In the genomic region with DNA sequence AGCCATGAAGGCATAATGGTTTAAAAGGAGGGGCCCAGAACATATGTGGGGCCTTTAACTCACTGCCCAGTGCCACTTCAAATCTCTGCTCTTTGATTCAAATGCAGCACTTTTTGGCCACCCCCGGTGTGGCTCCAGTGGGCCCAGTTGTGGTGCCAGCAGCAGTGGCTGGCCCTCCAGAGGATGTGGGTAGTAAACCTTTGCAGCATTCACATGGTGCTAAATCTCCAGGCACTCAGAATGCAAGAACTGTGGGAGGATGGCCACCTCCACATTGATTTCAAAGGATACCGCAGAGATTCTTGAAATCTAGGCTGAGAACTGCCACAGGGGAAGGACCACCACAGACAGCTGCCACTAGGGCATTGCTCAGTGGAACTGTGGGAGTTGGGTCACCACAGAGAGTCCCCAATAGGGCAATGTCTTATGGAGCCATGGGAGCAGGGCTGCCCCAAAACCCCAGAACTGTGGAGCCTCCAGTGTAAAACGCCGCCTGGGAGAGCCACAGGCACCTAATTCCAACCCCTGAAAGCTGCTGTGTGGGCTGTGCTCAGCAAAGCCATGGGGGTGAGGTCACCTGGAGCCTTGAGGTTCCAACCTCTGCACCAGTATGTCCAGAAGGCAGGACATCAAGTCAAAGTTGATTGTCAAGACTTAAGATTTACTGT, we compare ENCODE assay signal across 22 cellular contexts. TPM values are rescaled to one million over a fixed set of nuclear protein-coding genes. Genes with fewer than 3 reads are reported as not detected.
DNase-seq lines count a peak whose midpoint lies in the region; ATAC-seq and TF ChIP-seq lines count a peak whose summit lies in the region.
"Had no signal": no experiment of that assay in that cellular context is flagged by ENCODE, and none has a peak within 500 bp of the region (broad histone marks: within the 10 kb centered on the region; RNA-seq: fewer than 3 reads in every experiment).

No MANE protein-coding gene starts in this region.

- H3K27ac Mint-ChIP-seq in stimulated activated memory B cell treated with anti-CD40 and anti-IgM and Interleukin-4, amounts not matched to agents 10 μg/mL and 1 μg/mL and 100 μg/mL, for 72 hours: no peak overlapping the region
- H3K27ac Mint-ChIP-seq: CD4-positive, CD25-positive, alpha-beta regulatory T cell had no signal

- CTCF ChIA-PET in HEK293 (lab: Yijun Ruan, JAX): no interaction called here

- H3K4me2 ChIP-seq in DND-41 (ENCODE audit: insufficient read depth, low read length): no peak overlapping the region

- no peak overlapping the region for H3K9ac ChIP-seq in DND-41 (ENCODE audit: low read depth, low read length)
- H3K9ac ChIP-seq: GM23248 had no signal

- no peaks in the 10 kb centered on the region for H3K36me3 ChIP-seq in DND-41 (ENCODE audit: insufficient read depth, low read length)
- no peaks in the 10 kb centered on the region for H3K36me3 ChIP-seq in HEK293 (ENCODE audit: control insufficient read depth in 2 of 2, insufficient read depth in 1 of 2, low read length in 2 of 2)
- H3K36me3 ChIP-seq: BE2C, HAP-1 had no signal

- ATAC-seq in DND-41 (ENCODE audit: insufficient read depth, low read depth): 0 out of 3 replicates have a peak, but pooled peaks have one; percentile 20
- ATAC-seq in foreskin keratinocyte: peak; percentile 27
- ATAC-seq in stimulated activated memory B cell treated with anti-CD40 and anti-IgM and Interleukin-4, amounts not matched to agents 10 μg/mL and 1 μg/mL and 100 μg/mL, for 72 hours: peak; percentile 20
- no peak for ATAC-seq in GM21528 (IDR thresholded peaks at IDR 0.05; ENCODE audit: low FRiP score, unreplicated experiment)
- ATAC-seq in HG03280 (IDR thresholded peaks at IDR 0.05; ENCODE audit: unreplicated experiment): no peak
- ATAC-seq: K562 had no signal

- no peak overlapping the region for H3K4me3 Mint-ChIP-seq in stimulated activated memory B cell treated with anti-CD40 and anti-IgM and Interleukin-4, amounts not matched to agents 10 μg/mL and 1 μg/mL and 100 μg/mL, for 72 hours
- H3K4me3 Mint-ChIP-seq: CD4-positive, CD25-positive, alpha-beta regulatory T cell; CD8-positive, alpha-beta memory T cell had no signal

- DNase-seq in DND-41 (no peak), foreskin keratinocyte (no peak)
- DNase-seq: ACHN; BE2C; C1 segment of cervical spinal cord; CD4-positive, CD25-positive, alpha-beta regulatory T cell; CD8-positive, alpha-beta memory T cell; COR-L47; DMS 273 treated with DMSO at 0.1 percent for 48 hours; DMS53; GDM1 had no signal

- H3K27ac ChIP-seq in DND-41 (ENCODE audit: low read length) (no peak overlapping the region), HEK293 (ENCODE audit: extremely low read depth, low read depth, low read length) (no peak overlapping the region), foreskin keratinocyte (no peak overlapping the region)
- H3K27ac ChIP-seq: GM23248, HL-60 had no signal

- H3K4me1 ChIP-seq in DND-41 (ENCODE audit: insufficient read depth, low read length) (no peaks in the 10 kb centered on the region), HEK293 (ENCODE audit: control insufficient read depth, insufficient read depth, low read length) (no peaks in the 10 kb centered on the region), foreskin keratinocyte (no peaks in the 10 kb centered on the region)
- H3K4me1 ChIP-seq: BE2C had no signal

- no peaks in the 10 kb centered on the region for H3K4me1 Mint-ChIP-seq in stimulated activated memory B cell treated with anti-CD40 and anti-IgM and Interleukin-4, amounts not matched to agents 10 μg/mL and 1 μg/mL and 100 μg/mL, for 72 hours
- H3K4me1 Mint-ChIP-seq: CD4-positive, CD25-positive, alpha-beta regulatory T cell; CD8-positive, alpha-beta memory T cell had no signal

- POLR2A ChIA-PET in HEK293 (lab: Yijun Ruan, JAX): no interaction called here

- H3K9me3 ChIP-seq in DND-41 (ENCODE audit: insufficient read depth, low read length, severe bottlenecking) (peaks cover 2% of the 10 kb centered on the region), HEK293 (ENCODE audit: control insufficient read depth, insufficient read depth, low read depth, low read length) (no peaks in the 10 kb centered on the region)
- H3K9me3 ChIP-seq: BE2C, HAP-1 had no signal

- H3K36me3 Mint-ChIP-seq in stimulated activated memory B cell treated with anti-CD40 and anti-IgM and Interleukin-4, amounts not matched to agents 10 μg/mL and 1 μg/mL and 100 μg/mL, for 72 hours: peaks cover 7% of the 10 kb centered on the region
- H3K36me3 Mint-ChIP-seq: CD4-positive, CD25-positive, alpha-beta regulatory T cell had no signal

- H3K27me3 ChIP-seq in DND-41 (ENCODE audit: insufficient read depth, low read length, poor library complexity): no peaks in the 10 kb centered on the region
- H3K27me3 ChIP-seq in foreskin keratinocyte: peaks cover 35% of the 10 kb centered on the region

- H4K20me1 ChIP-seq in DND-41 (ENCODE audit: insufficient read depth, low read length): no peaks in the 10 kb centered on the region

- no peak overlapping the region for H2AFZ ChIP-seq in DND-41 (ENCODE audit: low read depth, low read length)
- H2AFZ ChIP-seq: GM23248 had no signal

- TF ChIP-seq CTCF in DND-41 (IDR thresholded peaks at IDR 0.05; ENCODE audit: borderline replicate concordance, extremely low read depth, low read length, poor library complexity, severe bottlenecking) (no peak), HEK293 (tag by site-specific recombination; IDR thresholded peaks at IDR 0.05) (no peak), foreskin keratinocyte (conservative IDR thresholded peaks at IDR 0.05) (no peak)

- H3K4me3 ChIP-seq in DND-41 (ENCODE audit: low read depth in 1 of 2, low read length in 2 of 2): no peak overlapping the region
- no peak overlapping the region for H3K4me3 ChIP-seq in HEK293 (ENCODE audit: low read depth, low read length)
- H3K4me3 ChIP-seq: GM23248, HAP-1, K562 had no signal

- peaks cover 8% of the 10 kb centered on the region for H3K9me3 Mint-ChIP-seq in stimulated activated memory B cell treated with anti-CD40 and anti-IgM and Interleukin-4, amounts not matched to agents 10 μg/mL and 1 μg/mL and 100 μg/mL, for 72 hours

- H3K79me2 ChIP-seq in DND-41 (ENCODE audit: insufficient read depth, low read length): no peaks in the 10 kb centered on the region

- H3K27me3 Mint-ChIP-seq in stimulated activated memory B cell treated with anti-CD40 and anti-IgM and Interleukin-4, amounts not matched to agents 10 μg/mL and 1 μg/mL and 100 μg/mL, for 72 hours: peaks cover 19% of the 10 kb centered on the region

TF ChIP-seq in HEK293, 187 proteins besides CTCF, POLR2A, EP300 and RAD21:
- peak; percentile 44 for TF ChIP-seq ZFHX2 (tag by site-specific recombination; conservative IDR thresholded peaks at IDR 0.05)
- no peak for TF ChIP-seq ZSCAN18 (tag by site-specific recombination; IDR thresholded peaks at IDR 0.05)
- no peak for TF ChIP-seq ZSCAN16 (tag by site-specific recombination; IDR thresholded peaks at IDR 0.05)
- no peak for TF ChIP-seq ZFP37 (tag by site-specific recombination; IDR thresholded peaks at IDR 0.05)
- TF ChIP-seq EGR2 (tag by site-specific recombination; IDR thresholded peaks at IDR 0.05; ENCODE audit: low read depth): peak; percentile 52; the same call in 1 of the 2 replicates
TF ChIP-seq in HEK293: peak in this region for 2.

RNA-seq across cellular contexts. Expression of gene ADAM30, which starts 6.6 kb away (rescaled TPM):
- total RNA-seq in foreskin keratinocyte: not detected in 2 replicates
- not detected in 2 replicates for polyA plus RNA-seq in foreskin keratinocyte
- total RNA-seq: CD4-positive, CD25-positive, alpha-beta regulatory T cell; CD8-positive, alpha-beta memory T cell; Daoy; GM23248; H4; HT1080; K562 had no signal
- polyA plus RNA-seq: CD4-positive, CD25-positive, alpha-beta regulatory T cell; CD8-positive, alpha-beta memory T cell; GM23248; K562 had no signal

Comparison
In these comparisons a context has a peak if more than half of its experiments do, and no peak if none do; other contexts are left out.
1. ATAC-seq: peak in DND-41 (single experiment), foreskin keratinocyte (single experiment) and stimulated activated memory B cell treated with anti-CD40 and anti-IgM and Interleukin-4, amounts not matched to agents 10 μg/mL and 1 μg/mL and 100 μg/mL, for 72 hours (single experiment); none in GM21528 (single experiment) and HG03280 (single experiment).